In genomic region chr1:216447898-216448568, GRCh38 we compare ENCODE assay signal across 30 cellular contexts. TPM values are rescaled to one million over a fixed set of nuclear protein-coding genes. Genes with fewer than 3 reads are reported as not detected.
DNase-seq lines count a peak whose midpoint lies in the region; ATAC-seq, FAIRE-seq and TF ChIP-seq lines count a peak whose summit lies in the region.
"Had no signal": no experiment of that assay in that cellular context is flagged by ENCODE, and none has a peak within 500 bp of the region (broad histone marks: within the 10 kb centered on the region; RNA-seq: fewer than 3 reads in every experiment).

No MANE protein-coding gene starts in this region.

- H4K20me1 ChIP-seq in SK-N-SH (ENCODE audit: insufficient read depth) = no peaks in the 10 kb centered on the region

- no peaks in the 10 kb centered on the region for H3K36me3 ChIP-seq in SK-N-SH (replicated peaks in 1 of 2; ENCODE audit: control insufficient read depth in 1 of 2, insufficient read depth in 2 of 2, low read length in 1 of 2)
- no peaks in the 10 kb centered on the region for H3K36me3 ChIP-seq in left lung
- no peaks in the 10 kb centered on the region for H3K36me3 ChIP-seq in small intestine (ENCODE audit: control insufficient read depth in 2 of 2, insufficient read depth in 2 of 2, low read length in 2 of 2)
- H3K36me3 ChIP-seq: thyroid gland, WERI-Rb-1 had no signal

- H3K27me3 ChIP-seq in SK-N-SH (ENCODE audit: insufficient read depth) (no peaks in the 10 kb centered on the region), left lung (no peaks in the 10 kb centered on the region), small intestine (ENCODE audit: control insufficient read depth in 2 of 2, insufficient read depth in 2 of 2, low read length in 2 of 2) (no peaks in the 10 kb centered on the region)
- H3K27me3 ChIP-seq: body of pancreas, thyroid gland had no signal

- no peaks in the 10 kb centered on the region for H3K9me2 ChIP-seq in SK-N-SH

- no peak overlapping the region for H3K4me2 ChIP-seq in SK-N-SH

- no peaks in the 10 kb centered on the region for H3K36me3 Mint-ChIP-seq in Calu3 (ENCODE audit: insufficient read depth, unreplicated experiment)
- H3K36me3 Mint-ChIP-seq: activated naive CD4-positive, alpha-beta T cell treated with anti-CD3 and anti-CD28 coated beads, Interleukin-2, amount 10 ng/mL, durations not matched to agents 7 days and 5 days; CD8-positive, alpha-beta T cell; immature natural killer cell; stimulated activated naive B cell treated with anti-CD40 and anti-IgM and Interleukin-4, amounts not matched to agents 10 μg/mL and 1 μg/mL and 100 μg/mL, for 72 hours had no signal

- POLR2A ChIA-PET in SK-N-SH (lab: Yijun Ruan, JAX) = no interaction called here

- intact Hi-C loops in left lung (cut with DNase I) = no loop called here
- intact Hi-C loops in Calu3 (cut with micrococcal nuclease; ENCODE audit: unreplicated experiment) = no loop called here

- no peak overlapping the region for H3K4me3 ChIP-seq in SK-N-SH (ENCODE audit: low read depth in 2 of 2, low read length in 1 of 2)
- H3K4me3 ChIP-seq in left lung = no peak overlapping the region
- no peak overlapping the region for H3K4me3 ChIP-seq in small intestine (ENCODE audit: low read depth in 1 of 2, low read length in 2 of 2)
- H3K4me3 ChIP-seq: body of pancreas, coronary artery, GM12878, thyroid gland had no signal

- H3K9me3 Mint-ChIP-seq in Calu3 (ENCODE audit: low read depth, unreplicated experiment) = no peaks in the 10 kb centered on the region
- H3K9me3 Mint-ChIP-seq: stimulated activated naive B cell treated with anti-CD40 and anti-IgM and Interleukin-4, amounts not matched to agents 10 μg/mL and 1 μg/mL and 100 μg/mL, for 72 hours had no signal

- H3K27me3 Mint-ChIP-seq in Calu3 (ENCODE audit: unreplicated experiment) = no peaks in the 10 kb centered on the region
- H3K27me3 Mint-ChIP-seq: activated CD8-positive, alpha-beta T cell treated with anti-CD3 and anti-CD28 coated beads for 36 hours; activated naive CD4-positive, alpha-beta T cell treated with anti-CD3 and anti-CD28 coated beads, Interleukin-2, amount 10 ng/mL, durations not matched to agents 7 days and 5 days; stimulated activated naive B cell treated with anti-CD40 and anti-IgM and Interleukin-4, amounts not matched to agents 10 μg/mL and 1 μg/mL and 100 μg/mL, for 72 hours had no signal

- no TSS peak for BruUV-seq in Calu3 (replicated peaks; lab: Mats Ljungman, UMichigan)

- FAIRE-seq in small intestine (lab: Jason Lieb, UNC) = no peak
- FAIRE-seq: G401.6, GM12878 had no signal

- H3K27ac Mint-ChIP-seq in Calu3 (ENCODE audit: unreplicated experiment) = no peak overlapping the region
- H3K27ac Mint-ChIP-seq: activated CD8-positive, alpha-beta T cell treated with anti-CD3 and anti-CD28 coated beads for 36 hours; activated naive CD4-positive, alpha-beta T cell treated with anti-CD3 and anti-CD28 coated beads, Interleukin-2, amount 10 ng/mL, durations not matched to agents 7 days and 5 days; CD8-positive, alpha-beta T cell; immature natural killer cell; natural killer cell; stimulated activated naive B cell treated with anti-CD40 and anti-IgM and Interleukin-4, amounts not matched to agents 10 μg/mL and 1 μg/mL and 100 μg/mL, for 72 hours; T-helper 1 cell treated with Interleukin-12 subunit alpha and Interleukin-12 subunit beta and Interleukin-4 antibody, amounts not matched to agents 30 μg/mL and 1 μg/mL, for 36 hours had no signal

- no peak overlapping the region for H3K9ac ChIP-seq in SK-N-SH
- H3K9ac ChIP-seq: parathyroid adenoma had no signal

- H3K9me3 ChIP-seq in SK-N-SH (no peaks in the 10 kb centered on the region), left lung (no peaks in the 10 kb centered on the region), small intestine (ENCODE audit: control insufficient read depth, low read depth) (no peaks in the 10 kb centered on the region)
- H3K9me3 ChIP-seq: body of pancreas, thyroid gland had no signal

- peaks cover 9% of the 10 kb centered on the region for H3K4me1 Mint-ChIP-seq in Calu3 (ENCODE audit: low read depth, unreplicated experiment)
- H3K4me1 Mint-ChIP-seq: activated naive CD4-positive, alpha-beta T cell treated with anti-CD3 and anti-CD28 coated beads, Interleukin-2, amount 10 ng/mL, durations not matched to agents 7 days and 5 days; immature natural killer cell; natural killer cell; stimulated activated naive B cell treated with anti-CD40 and anti-IgM and Interleukin-4, amounts not matched to agents 10 μg/mL and 1 μg/mL and 100 μg/mL, for 72 hours had no signal

- TF ChIP-seq EP300 in SK-N-SH (IDR thresholded peaks at IDR 0.05; ENCODE audit: borderline replicate concordance in 1 of 2, low read depth in 1 of 2, low read length in 1 of 2) = peak in 1 of 2 experiments; percentile 94; a peak in 2 of 4 replicates

- peak; percentile 50; the same call in 1 of the 2 replicates for TF ChIP-seq RAD21 in SK-N-SH (IDR thresholded peaks at IDR 0.05; ENCODE audit: low read length)

- H3K27ac ChIP-seq in SK-N-SH (ENCODE audit: low read depth in 2 of 2, low read length in 1 of 2) = peak overlapping the region in 1 of 2 experiments; percentile 90; a peak in 2 of 4 replicates
- H3K27ac ChIP-seq in left lung = no peak overlapping the region
- H3K27ac ChIP-seq in small intestine (ENCODE audit: low read depth in 1 of 2, low read length in 1 of 2) = no peak overlapping the region
- H3K27ac ChIP-seq: body of pancreas, coronary artery, parathyroid adenoma, thyroid gland, WERI-Rb-1 had no signal

- no peak overlapping the region for H2AFZ ChIP-seq in SK-N-SH (ENCODE audit: low read depth)
- H2AFZ ChIP-seq: parathyroid adenoma had no signal

- H3K79me2 ChIP-seq in SK-N-SH (ENCODE audit: insufficient read depth) = no peaks in the 10 kb centered on the region
- H3K79me2 ChIP-seq: parathyroid adenoma had no signal

- CTCF ChIA-PET in SK-N-SH (lab: Yijun Ruan, JAX) (interaction anchor here (0.7 to 1.6 kb wide), 2 partner anchors 153 to 154 kb away, joined by 3 to 4 read pairs; no protein-coding TSS in a partner anchor), Calu3 (lab: Charles Lee) (no interaction called here)

- no peak for TF ChIP-seq CTCF in SK-N-SH (IDR thresholded peaks at IDR 0.05)
- TF ChIP-seq CTCF in left lung (IDR thresholded peaks at IDR 0.05) = no peak
- no peak for TF ChIP-seq CTCF in Calu3 (IDR thresholded peaks at IDR 0.05; ENCODE audit: unreplicated experiment)

- no peak overlapping the region for H3K4me3 Mint-ChIP-seq in Calu3 (ENCODE audit: low read depth, unreplicated experiment)
- H3K4me3 Mint-ChIP-seq: activated CD8-positive, alpha-beta T cell treated with anti-CD3 and anti-CD28 coated beads for 36 hours; activated naive CD4-positive, alpha-beta T cell treated with anti-CD3 and anti-CD28 coated beads, Interleukin-2, amount 10 ng/mL, durations not matched to agents 7 days and 5 days; CD8-positive, alpha-beta T cell; immature natural killer cell; natural killer cell; stimulated activated naive B cell treated with anti-CD40 and anti-IgM and Interleukin-4, amounts not matched to agents 10 μg/mL and 1 μg/mL and 100 μg/mL, for 72 hours; T-helper 1 cell treated with Interleukin-12 subunit alpha and Interleukin-12 subunit beta and Interleukin-4 antibody, amounts not matched to agents 30 μg/mL and 1 μg/mL, for 36 hours had no signal

- H3F3A ChIP-seq in SK-N-SH (replicated peaks; ENCODE audit: insufficient read depth) = no peaks in the 10 kb centered on the region

- ATAC-seq in left lung = peak; percentile 65
- no peak for ATAC-seq in GM18868 (IDR thresholded peaks at IDR 0.05; ENCODE audit: unreplicated experiment)
- ATAC-seq: activated CD8-positive, alpha-beta T cell treated with anti-CD3 and anti-CD28 coated beads for 36 hours; body of pancreas; CD8-positive, alpha-beta T cell; GM12878; natural killer cell; sciatic nerve; stimulated activated naive B cell treated with anti-CD40 and anti-IgM and Interleukin-4, amounts not matched to agents 10 μg/mL and 1 μg/mL and 100 μg/mL, for 72 hours had no signal

- H3K4me1 ChIP-seq in SK-N-SH (ENCODE audit: control insufficient read depth in 1 of 2, insufficient read depth in 2 of 2, low read depth in 1 of 2, low read length in 1 of 2) = peaks cover 0 to 5% of the 10 kb centered on the region in 2 experiments; a peak in 1 of 4 replicates
- no peaks in the 10 kb centered on the region for H3K4me1 ChIP-seq in left lung
- H3K4me1 ChIP-seq in small intestine (ENCODE audit: control insufficient read depth in 2 of 2, insufficient read depth in 1 of 2, low read depth in 1 of 2, low read length in 1 of 2) = no peaks in the 10 kb centered on the region
- H3K4me1 ChIP-seq: body of pancreas, parathyroid adenoma, thyroid gland had no signal

- DNase-seq in EH (ENCODE audit: low read depth) (peak; percentile 43), NCI-H2029 treated with DMSO at 0.1 percent for 48 hours (lab: John Stamatoyannopoulos, UW) (peak; percentile 54), SK-N-SH (peak; percentile 61), left lung (no peak), Calu3 (no peak), cerebellar nuclear complex (lab: John Stamatoyannopoulos, UW) (no peak), small intestine (no peak)
- DNase-seq: activated CD8-positive, alpha-beta T cell treated with anti-CD3 and anti-CD28 coated beads for 36 hours; activated naive CD4-positive, alpha-beta T cell treated with anti-CD3 and anti-CD28 coated beads, Interleukin-2, amount 10 ng/mL, durations not matched to agents 7 days and 5 days; activated T-cell treated with anti-CD3 and anti-CD28 coated beads, Interleukin-2, amount 50 U/mL, for 1 hour; body of pancreas; CD8-positive, alpha-beta T cell; H7; immature natural killer cell; Kasumi-1; natural killer cell; NCI-H1105 treated with DMSO at 0.1 percent for 48 hours; NCI-H510A treated with DMSO at 0.1 percent for 48 hours; Right ventricle myocardium superior; stimulated activated naive B cell treated with anti-CD40 and anti-IgM and Interleukin-4, amounts not matched to agents 10 μg/mL and 1 μg/mL and 100 μg/mL, for 72 hours; thyroid gland; WERI-Rb-1 had no signal

TF ChIP-seq in SK-N-SH, 30 proteins besides CTCF, POLR2A, EP300 and RAD21 (continues in another document):
- TF ChIP-seq SIN3A (IDR thresholded peaks at IDR 0.05; ENCODE audit: borderline replicate concordance, low read depth, low read length) (no peak), RFX5 (IDR thresholded peaks at IDR 0.05; ENCODE audit: low read length) (0 out of 2 replicates have a peak, but pooled peaks have one; percentile 25), RCOR1 (IDR thresholded peaks at IDR 0.05; ENCODE audit: low read length) (peak; percentile 81), FOXJ3 (CRISPR knock-in tag; IDR thresholded peaks at IDR 0.05) (peak; percentile 78), RXRA (IDR thresholded peaks at IDR 0.05; ENCODE audit: borderline replicate concordance, low read depth) (no peak), TEAD4 (IDR thresholded peaks at IDR 0.05; ENCODE audit: borderline replicate concordance, insufficient read depth) (peak; percentile 35; the same call in 1 of the 2 replicates), FOSL2 (IDR thresholded peaks at IDR 0.05; ENCODE audit: borderline replicate concordance, low read depth) (no peak)

RNA-seq across cellular contexts. Expression of gene USH2A, which starts 24.8 kb away (rescaled TPM):
- polyA plus RNA-seq in SK-N-SH (2012; rRNA removed) (under 0.01 TPM in 1 of 2 replicates, not detected in the other), small intestine (under 1 TPM in 1 of 3 donors, not detected in 2; under 0.01 TPM)
- polyA plus RNA-seq in SK-N-SH (2012; cell fraction: cytosol; rRNA removed) = under 0.01 TPM in 2 replicates
- under 0.01 TPM in 1 of 2 replicates, not detected in the other for polyA plus RNA-seq in SK-N-SH (2012; cell fraction: nucleus; rRNA removed)
- total RNA-seq in left lung (not detected), Calu3 (2022) (not detected in 2 replicates)
- total RNA-seq: activated CD8-positive, alpha-beta T cell treated with anti-CD3 and anti-CD28 coated beads for 36 hours; CD8-positive, alpha-beta T cell; lung microvascular endothelial cell; natural killer cell had no signal
- polyA plus RNA-seq: immature natural killer cell had no signal

Comparison
In these comparisons a context has a peak if more than half of its experiments do, and no peak if none do; other contexts are left out.
1. DNase-seq: peak in EH (single experiment), NCI-H2029 treated with DMSO at 0.1 percent for 48 hours (single experiment) and SK-N-SH (single experiment); none in left lung (0 of 2), Calu3 (single experiment), cerebellar nuclear complex (0 of 2) and small intestine (single experiment).